Comparison of ENCODE assay signal across 2 cellular contexts in the genomic region with DNA sequence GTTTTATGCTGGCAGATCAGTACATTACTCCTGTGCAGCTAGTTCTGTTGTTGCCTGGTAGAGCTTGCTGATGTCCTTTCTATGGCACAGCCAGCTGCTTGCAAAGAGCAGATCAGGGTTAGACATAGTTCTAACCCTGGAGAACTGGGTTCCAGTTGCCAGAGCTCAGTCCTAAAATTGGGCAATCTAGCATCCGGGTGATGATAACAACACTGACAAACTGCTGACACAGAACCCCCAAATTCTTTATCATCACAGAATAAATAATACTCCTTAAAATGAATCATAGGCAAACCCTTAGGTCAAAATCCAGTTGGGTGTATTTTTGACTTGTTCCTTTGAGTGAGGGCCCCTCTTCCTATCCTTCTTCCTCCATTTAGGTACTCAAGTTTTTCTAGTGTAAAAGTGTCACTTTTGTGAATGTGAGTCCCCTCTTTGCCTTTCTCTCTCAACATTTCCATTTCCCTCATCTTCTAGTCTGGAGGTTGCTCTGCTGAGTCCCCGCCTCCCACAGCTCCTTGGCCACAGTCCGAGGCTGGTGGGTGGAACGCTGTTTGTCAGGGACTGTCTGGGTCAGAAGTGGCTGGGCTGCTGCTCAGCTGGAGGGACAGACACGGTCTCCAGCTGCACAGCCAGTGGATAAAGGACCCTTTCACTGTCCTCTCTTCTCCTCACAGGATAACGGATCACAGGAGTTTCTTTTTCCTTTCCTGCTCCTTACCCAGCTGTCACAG.
TF ChIP-seq lines count a peak whose summit lies in the region.

No MANE protein-coding gene starts in this region.

TF ChIP-seq in IMR-90, 13 proteins besides CTCF, POLR2A, EP300 and RAD21:
- TF ChIP-seq USF2 (IDR thresholded peaks at IDR 0.05; ENCODE audit: low read depth, low read length): no peak
- TF ChIP-seq FOS (IDR thresholded peaks at IDR 0.05; ENCODE audit: low read depth, low read length): no peak
TF ChIP-seq in IMR-90: peak in this region for 0.

TF ChIP-seq in HepG2, 621 proteins besides CTCF, POLR2A, EP300 and RAD21 (continued from another document):
- TF ChIP-seq AFF4 (CRISPR knock-in tag; IDR thresholded peaks at IDR 0.05): no peak
- no peak for TF ChIP-seq ZNF740 (CRISPR knock-in tag; IDR thresholded peaks at IDR 0.05)
- TF ChIP-seq ZNF776 (CRISPR knock-in tag; IDR thresholded peaks at IDR 0.05): no peak
- no peak for TF ChIP-seq ZNF121 (CRISPR knock-in tag; IDR thresholded peaks at IDR 0.05)
- no peak for TF ChIP-seq TOPORS (CRISPR knock-in tag; IDR thresholded peaks at IDR 0.05)
- no peak for TF ChIP-seq NCOA5 (CRISPR knock-in tag; IDR thresholded peaks at IDR 0.05)
- no peak for TF ChIP-seq SUZ12 (IDR thresholded peaks at IDR 0.05; ENCODE audit: low read depth, low read length)
- no peak for TF ChIP-seq MIER3 (CRISPR knock-in tag; IDR thresholded peaks at IDR 0.05; ENCODE audit: borderline replicate concordance)
- TF ChIP-seq, protein P1, sequence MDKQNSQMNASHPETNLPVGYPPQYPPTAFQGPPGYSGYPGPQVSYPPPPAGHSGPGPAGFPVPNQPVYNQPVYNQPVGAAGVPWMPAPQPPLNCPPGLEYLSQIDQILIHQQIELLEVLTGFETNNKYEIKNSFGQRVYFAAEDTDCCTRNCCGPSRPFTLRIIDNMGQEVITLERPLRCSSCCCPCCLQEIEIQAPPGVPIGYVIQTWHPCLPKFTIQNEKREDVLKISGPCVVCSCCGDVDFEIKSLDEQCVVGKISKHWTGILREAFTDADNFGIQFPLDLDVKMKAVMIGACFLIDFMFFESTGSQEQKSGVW (CRISPR knock-in tag; IDR thresholded peaks at IDR 0.05; ENCODE audit: borderline replicate concordance): no peak
TF ChIP-seq in HepG2: peak in this region for 0.
